Comparison of ENCODE assay signal across 8 cellular contexts in genomic region chr6:225121-225721, GRCh38.
A peak's percentile ranks its signal among the peaks of the same experiment; 100 is the strongest.
DNase-seq lines count a peak whose midpoint lies in the region; ATAC-seq, FAIRE-seq and TF ChIP-seq lines count a peak whose summit lies in the region.

No MANE protein-coding gene starts in this region.

- peak; percentile 81 for FAIRE-seq in keratinocyte (lab: Jason Lieb, UNC)

- ATAC-seq in HG03520 (IDR thresholded peaks at IDR 0.05; ENCODE audit: unreplicated experiment) = no peak

- H3K27me3 ChIP-seq in HL-60 (ENCODE audit: insufficient read depth, poor library complexity, severe bottlenecking) = no peaks in the 10 kb centered on the region
- no peaks in the 10 kb centered on the region for H3K27me3 ChIP-seq in keratinocyte (ENCODE audit: control insufficient read depth, extremely low read depth, insufficient read depth, low read length)

- H2AFZ ChIP-seq in keratinocyte (ENCODE audit: control insufficient read depth, low read length) = peak overlapping the region; percentile 67

- peaks cover 12% of the 10 kb centered on the region for H3K9me3 ChIP-seq in keratinocyte (ENCODE audit: control insufficient read depth, low read depth, low read length)

- H3K36me3 ChIP-seq in keratinocyte (ENCODE audit: control insufficient read depth in 2 of 2, extremely low read depth in 1 of 2, insufficient read depth in 2 of 2, low read length in 2 of 2) = no peaks in the 10 kb centered on the region

- dilution Hi-C loops in keratinocyte (cut with MboI; ENCODE audit: extremely low pct_ligation_motif_present, low sequenced_read_pairs) = no loop called here

- TF ChIP-seq CTCF in HL-60 (IDR thresholded peaks at IDR 0.05; ENCODE audit: insufficient read depth, low read length) (no peak), keratinocyte (optimal IDR thresholded peaks at IDR 0.05 in 1 of 3, IDR thresholded peaks at IDR 0.05 in 1 of 3, conservative IDR thresholded peaks at IDR 0.05 in 1 of 3; ENCODE audit: extremely low read depth in 1 of 3, insufficient read depth in 2 of 3, low read length in 3 of 3) (no peak)

- peak overlapping the region; percentile 82 for H3K9ac ChIP-seq in keratinocyte (ENCODE audit: control insufficient read depth, extremely low read depth, insufficient read depth, low read length)

- H3K4me1 ChIP-seq in keratinocyte (ENCODE audit: control insufficient read depth, extremely low read depth, insufficient read depth, low read length) = peaks cover 37% of the 10 kb centered on the region

- no peak overlapping the region for H3K4me3 ChIP-seq in HL-60 (replicated peaks; ENCODE audit: insufficient read depth, low read length)
- H3K4me3 ChIP-seq in keratinocyte (ENCODE audit: control insufficient read depth in 2 of 3, extremely low read depth in 1 of 3, insufficient read depth in 2 of 3, low read depth in 1 of 3, low read length in 3 of 3) = peak overlapping the region in 1 of 3 experiments; percentile 47

- DNase-seq in AML-193 (lab: John Stamatoyannopoulos, UW) (peak; percentile 66 to 79), HL-60 (ENCODE audit: low read depth in 1 of 2, low spot score in 1 of 2) (peak; percentile 29 to 57), keratinocyte (ENCODE audit: low read depth, low spot score) (peak; percentile 97), DMS53 treated with DMSO at 0.1 percent for 48 hours (lab: John Stamatoyannopoulos, UW; ENCODE audit: unreplicated experiment) (no peak), cerebellar cortex (ENCODE audit: low spot score) (no peak), cerebellum (ENCODE audit: low spot score) (no peak)
- peak; percentile 58 for DNase-seq in activated T-cell treated with anti-CD3 and anti-CD28 coated beads, Interleukin-2, amount 50 U/mL, for 1 hour

- H3K79me2 ChIP-seq in keratinocyte (ENCODE audit: control insufficient read depth, insufficient read depth, low read length) = no peaks in the 10 kb centered on the region

- H3K27ac ChIP-seq in HL-60 (replicated peaks) (peak overlapping the region; percentile 23; the same call in 1 of the 2 replicates), keratinocyte (ENCODE audit: control insufficient read depth, insufficient read depth, low read length) (peak overlapping the region; percentile 98)

- no peaks in the 10 kb centered on the region for H4K20me1 ChIP-seq in keratinocyte (ENCODE audit: control insufficient read depth, extremely low read depth, insufficient read depth, low read length)

- no peaks in the 10 kb centered on the region for H3K9me1 ChIP-seq in keratinocyte (ENCODE audit: control insufficient read depth, extremely low read depth, insufficient read depth, low read length)

- peak overlapping the region; percentile 72 for H3K4me2 ChIP-seq in keratinocyte (ENCODE audit: control insufficient read depth, extremely low read depth, insufficient read depth, low read depth, low read length)

Comparison
In these comparisons a context has a peak if more than half of its experiments do, and no peak if none do; other contexts are left out.
1. DNase-seq: peak in AML-193 (2 of 2), HL-60 (2 of 2), activated T-cell treated with anti-CD3 and anti-CD28 coated beads, Interleukin-2, amount 50 U/mL, for 1 hour (single experiment) and keratinocyte (single experiment); none in DMS53 treated with DMSO at 0.1 percent for 48 hours (single experiment), cerebellar cortex (single experiment) and cerebellum (single experiment).